ENCODE assay signal across 1 cellular context in genomic region chr18:3250237-3251107, GRCh38.
TF ChIP-seq lines count a peak whose summit lies in the region.

No MANE protein-coding gene starts in this region.

TF ChIP-seq in GM12878, 131 proteins besides CTCF, POLR2A, EP300 and RAD21 (continued from another document):
- no peak for TF ChIP-seq FOS (IDR thresholded peaks at IDR 0.05; ENCODE audit: borderline replicate concordance, extremely low read depth, insufficient read length)
- no peak for TF ChIP-seq TCF12 (IDR thresholded peaks at IDR 0.05; ENCODE audit: low read depth, low read length)
- TF ChIP-seq JUND (IDR thresholded peaks at IDR 0.05; ENCODE audit: low read depth, low read length): no peak; the same call in 1 of the 2 replicates
- TF ChIP-seq IRF4 (IDR thresholded peaks at IDR 0.05; ENCODE audit: low read depth, low read length): 0 out of 2 replicates have a peak, but pooled peaks have one; percentile 32
- no peak for TF ChIP-seq MYC (IDR thresholded peaks at IDR 0.05; ENCODE audit: insufficient read depth, insufficient read length, insufficient replicate concordance, low read length, severe bottlenecking)
- TF ChIP-seq RBBP5 (conservative IDR thresholded peaks at IDR 0.05): no peak
- peak; percentile 65 for TF ChIP-seq SMAD5 (IDR thresholded peaks at IDR 0.05; ENCODE audit: low read depth)
- TF ChIP-seq E4F1 (IDR thresholded peaks at IDR 0.05; ENCODE audit: borderline replicate concordance, partially characterized antibody): no peak
